Comparison of ENCODE assay signal across 10 cellular contexts in the genomic region with DNA sequence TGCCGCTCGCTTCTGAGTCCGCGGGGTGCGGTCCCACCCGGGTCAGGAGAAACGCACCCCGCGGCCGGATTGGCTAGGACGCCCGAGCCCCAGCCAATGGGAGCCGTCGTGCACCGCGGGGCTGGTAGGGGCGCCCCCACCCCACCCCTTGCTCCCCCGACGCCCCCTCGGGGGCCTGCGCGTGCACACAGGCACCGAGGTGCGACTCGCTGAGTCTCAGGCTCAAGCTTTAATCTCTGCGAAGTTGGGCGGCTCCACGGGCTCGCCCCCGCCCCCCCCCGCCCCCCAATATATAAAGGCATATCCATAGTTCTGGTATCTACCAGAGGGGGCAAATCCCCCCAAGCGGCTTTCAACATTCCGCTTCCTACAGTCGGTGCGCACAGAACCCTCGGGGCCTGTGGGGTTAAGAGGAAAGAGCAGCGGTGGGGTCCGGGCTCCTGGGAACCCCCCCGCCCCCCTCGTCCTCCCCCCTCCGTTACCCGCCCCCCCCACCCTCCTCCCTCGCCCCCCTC. TPM values are rescaled to one million over a fixed set of nuclear protein-coding genes. Genes with fewer than 3 reads are reported as not detected.
DNase-seq lines count a peak whose midpoint lies in the region; ATAC-seq and TF ChIP-seq lines count a peak whose summit lies in the region.
"Had no signal": no experiment of that assay in that cellular context is flagged by ENCODE, and none has a peak within 500 bp of the region (broad histone marks: within the 10 kb centered on the region; RNA-seq: fewer than 3 reads in every experiment).

A gene with protein sequence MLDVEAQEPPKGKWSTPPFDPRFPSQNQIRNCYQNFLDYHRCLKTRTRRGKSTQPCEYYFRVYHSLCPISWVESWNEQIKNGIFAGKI (minus strand): TSS at position 22 of the 515 bp plus-strand sequence. CDS start 198 bp downstream, outside the sequence.

- H3K4me2 ChIP-seq in BLaER1 treated with 17β-estradiol and CSF1 and Interleukin-3, amounts not matched to agents 10 nM and 100 nM: peak within 1 kb of the TSS; percentile 86 to 99 (median 94)

- H3K27me3 ChIP-seq in BLaER1 treated with 17β-estradiol and CSF1 and Interleukin-3, amounts not matched to agents 10 nM and 100 nM: peaks cover 60 to 76% (median 65%) of the 10 kb centered on the region in 11 experiments
- peaks cover 59% of the 10 kb centered on the region for H3K27me3 ChIP-seq in NT2/D1 (ENCODE audit: insufficient read depth, insufficient read length)
- H3K27me3 ChIP-seq in endodermal cell (ENCODE audit: control insufficient read depth, insufficient read depth, low read length, poor library complexity, severe bottlenecking): peaks cover 63% of the 10 kb centered on the region
- peaks cover 56% of the 10 kb centered on the region for H3K27me3 ChIP-seq in neuron (ENCODE audit: insufficient read depth, low read length)

- no peaks in the 10 kb centered on the region for H3K4me1 Mint-ChIP-seq in endodermal cell

- peak within 1 kb of the TSS in 10 of 11 experiments; percentile 7 to 58 (median 38); a peak in 12 of 22 replicates for H3K9ac ChIP-seq in BLaER1 treated with 17β-estradiol and CSF1 and Interleukin-3, amounts not matched to agents 10 nM and 100 nM
- H3K9ac ChIP-seq in NT2/D1 (ENCODE audit: insufficient read length, low read depth) (peak within 1 kb of the TSS; percentile 77), endodermal cell (ENCODE audit: extremely low read depth, low read length, poor library complexity, severe bottlenecking) (no peak within 1 kb of the TSS)

- TF ChIP-seq CTCF in endodermal cell (conservative IDR thresholded peaks at IDR 0.05): peak; percentile 12

- 5 to 9% methylated on average over 15 to 27 of the region's 43 CpGs for WGBS in endodermal cell (ENCODE audit: insufficient coverage in 1 of 2, insufficient read length in 1 of 2), 2 experiments

- no peak within 1 kb of the TSS for H2AFZ ChIP-seq in neuron (ENCODE audit: low read depth, low read length)

- peaks cover 0 to 13% (median 0%) of the 10 kb centered on the region in 11 experiments; a peak in 4 of 22 replicates for H4K20me1 ChIP-seq in BLaER1 treated with 17β-estradiol and CSF1 and Interleukin-3, amounts not matched to agents 10 nM and 100 nM

- peaks cover 2% of the 10 kb centered on the region for H3K36me3 Mint-ChIP-seq in endodermal cell (ENCODE audit: low read depth)

- ATAC-seq in GM18867 (IDR thresholded peaks at IDR 0.05; ENCODE audit: unreplicated experiment) (no peak), HG03039 (IDR thresholded peaks at IDR 0.05; ENCODE audit: unreplicated experiment) (no peak)

- DNase-seq in NT2/D1 (ENCODE audit: low read depth, low spot score) (no peak), endodermal cell (no peak), GOT3 (lab: John Stamatoyannopoulos, UW) (no peak), UCSD-AML1 (lab: John Stamatoyannopoulos, UW; ENCODE audit: unreplicated experiment) (no peak)
- DNase-seq: activated CD4-positive, alpha-beta T cell treated with anti-CD3 and anti-CD28 coated beads for 1 hour had no signal

- H3K27me3 Mint-ChIP-seq in endodermal cell (ENCODE audit: insufficient read depth): peaks cover 89% of the 10 kb centered on the region

- no peak within 1 kb of the TSS for H3K27ac ChIP-seq in BLaER1 treated with 17β-estradiol and CSF1 and Interleukin-3, amounts not matched to agents 10 nM and 100 nM
- no peak within 1 kb of the TSS for H3K27ac ChIP-seq in endodermal cell (ENCODE audit: low read depth, low read length)

- H3K4me3 Mint-ChIP-seq in endodermal cell: peak within 1 kb of the TSS; percentile 50

- H3K27ac Mint-ChIP-seq in endodermal cell: no peak within 1 kb of the TSS

- peak within 1 kb of the TSS; percentile 47 to 70 (median 54) for H3K4me3 ChIP-seq in BLaER1 treated with 17β-estradiol and CSF1 and Interleukin-3, amounts not matched to agents 10 nM and 100 nM
- H3K4me3 ChIP-seq in NT2/D1 (ENCODE audit: insufficient read length, low read depth) (peak within 1 kb of the TSS; percentile 57), endodermal cell (ENCODE audit: low read length) (peak within 1 kb of the TSS; percentile 76), neuron (ENCODE audit: low read length) (peak within 1 kb of the TSS; percentile 36)
- H3K4me3 ChIP-seq: lung had no signal

- peaks cover 20 to 43% (median 31%) of the 10 kb centered on the region in 10 experiments for H3K4me1 ChIP-seq in BLaER1 treated with 17β-estradiol and CSF1 and Interleukin-3, amounts not matched to agents 10 nM and 100 nM
- H3K4me1 ChIP-seq in NT2/D1 (ENCODE audit: insufficient read depth, insufficient read length) (peaks cover 11% of the 10 kb centered on the region), endodermal cell (ENCODE audit: control insufficient read depth, insufficient read depth, low read length) (no peaks in the 10 kb centered on the region), neuron (ENCODE audit: insufficient read depth, low read length) (peaks cover 7% of the 10 kb centered on the region)

- H3K9me3 ChIP-seq in BLaER1 treated with 17β-estradiol and CSF1 and Interleukin-3, amounts not matched to agents 10 nM and 100 nM (replicated peaks in 1 of 11): no peaks in the 10 kb centered on the region; a peak in 1 of 22 replicates
- H3K9me3 ChIP-seq in NT2/D1 (ENCODE audit: insufficient read depth, low read length): no peaks in the 10 kb centered on the region
- H3K9me3 ChIP-seq in endodermal cell (ENCODE audit: control insufficient read depth, low read length): no peaks in the 10 kb centered on the region
- peaks cover 5% of the 10 kb centered on the region for H3K9me3 ChIP-seq in neuron (ENCODE audit: low read length)

- no peaks in the 10 kb centered on the region for H3K36me3 ChIP-seq in BLaER1 treated with 17β-estradiol and CSF1 and Interleukin-3, amounts not matched to agents 10 nM and 100 nM
- H3K36me3 ChIP-seq in NT2/D1 (ENCODE audit: insufficient read depth, insufficient read length, low read length): peaks cover 3% of the 10 kb centered on the region
- no peaks in the 10 kb centered on the region for H3K36me3 ChIP-seq in endodermal cell (ENCODE audit: control insufficient read depth, insufficient read depth, low read length)
- no peaks in the 10 kb centered on the region for H3K36me3 ChIP-seq in neuron (ENCODE audit: insufficient read depth, low read length)

- no peaks in the 10 kb centered on the region for H3K9me3 Mint-ChIP-seq in endodermal cell

RNA-seq across cellular contexts. Expression of the gene that starts here (rescaled TPM):
- total RNA-seq in endodermal cell: under 1 TPM; 0.75 to 0.84 TPM
- 2.0 TPM for polyA plus RNA-seq in endodermal cell (2013, experiment 1 of 2)
- 0.41 TPM for polyA plus RNA-seq in endodermal cell (2013, experiment 2 of 2)
